In genomic region chr10:80170026-80170425, GRCh38 we compare ENCODE assay signal across 20 cellular contexts. TPM values are rescaled to one million over a fixed set of nuclear protein-coding genes. Genes with fewer than 3 reads are reported as not detected.
DNase-seq lines count a peak whose midpoint lies in the region; ATAC-seq and TF ChIP-seq lines count a peak whose summit lies in the region.
"Had no signal": no experiment of that assay in that cellular context is flagged by ENCODE, and none has a peak within 500 bp of the region (broad histone marks: within the 10 kb centered on the region; RNA-seq: fewer than 3 reads in every experiment).

No MANE protein-coding gene starts in this region.

- H3K9me3 ChIP-seq in CD4-positive, alpha-beta T cell (ENCODE audit: control insufficient read depth, low read length): no peaks in the 10 kb centered on the region
- H3K9me3 ChIP-seq: heart right ventricle, prostate gland had no signal

- H3K4me3 Mint-ChIP-seq in CD14-positive monocyte: no peak overlapping the region
- H3K4me3 Mint-ChIP-seq in CD4-positive, alpha-beta T cell: no peak overlapping the region
- no peak overlapping the region for H3K4me3 Mint-ChIP-seq in activated CD8-positive, alpha-beta T cell treated with anti-CD3 and anti-CD28 coated beads, Interleukin-2, amount 10 ng/mL, durations not matched to agents 7 days and 5 days
- no peak overlapping the region for H3K4me3 Mint-ChIP-seq in naive B cell
- H3K4me3 Mint-ChIP-seq in stimulated activated naive B cell treated with anti-CD40 and anti-IgM and Interleukin-4, amounts not matched to agents 10 μg/mL and 1 μg/mL and 100 μg/mL, for 72 hours: no peak overlapping the region

- no peaks in the 10 kb centered on the region for H3K27me3 ChIP-seq in CD4-positive, alpha-beta T cell (ENCODE audit: control insufficient read depth, insufficient read depth, low read length)
- H3K27me3 ChIP-seq: cardiac muscle cell, heart right ventricle had no signal

- H3K27me3 Mint-ChIP-seq in CD14-positive monocyte (ENCODE audit: low read depth in 3 of 3) (peaks cover 0 to 3% (median 2%) of the 10 kb centered on the region in 3 donors), naive B cell (no peaks in the 10 kb centered on the region)
- no peaks in the 10 kb centered on the region for H3K27me3 Mint-ChIP-seq in CD4-positive, alpha-beta T cell
- no peaks in the 10 kb centered on the region for H3K27me3 Mint-ChIP-seq in activated CD8-positive, alpha-beta T cell treated with anti-CD3 and anti-CD28 coated beads, Interleukin-2, amount 10 ng/mL, durations not matched to agents 7 days and 5 days (ENCODE audit: low read depth)
- H3K27me3 Mint-ChIP-seq in stimulated activated naive B cell treated with anti-CD40 and anti-IgM and Interleukin-4, amounts not matched to agents 10 μg/mL and 1 μg/mL and 100 μg/mL, for 72 hours: no peaks in the 10 kb centered on the region

- H3K27ac ChIP-seq in CD4-positive, alpha-beta T cell (ENCODE audit: low read depth, low read length): no peak overlapping the region
- H3K27ac ChIP-seq: cardiac muscle cell, GM23248 had no signal

- intact Hi-C loops in CD14-positive monocyte (cut with micrococcal nuclease): no loop called here
- intact Hi-C loops in CD4-positive, alpha-beta T cell (cut with DNase I, micrococcal nuclease): no loop called here

- H3K9me3 Mint-ChIP-seq in CD14-positive monocyte (peaks cover 0 to 3% (median 0%) of the 10 kb centered on the region in 7 donors), naive B cell (no peaks in the 10 kb centered on the region)
- no peaks in the 10 kb centered on the region for H3K9me3 Mint-ChIP-seq in CD4-positive, alpha-beta T cell
- H3K9me3 Mint-ChIP-seq in activated CD8-positive, alpha-beta T cell treated with anti-CD3 and anti-CD28 coated beads, Interleukin-2, amount 10 ng/mL, durations not matched to agents 7 days and 5 days (ENCODE audit: insufficient read depth): no peaks in the 10 kb centered on the region
- H3K9me3 Mint-ChIP-seq in stimulated activated naive B cell treated with anti-CD40 and anti-IgM and Interleukin-4, amounts not matched to agents 10 μg/mL and 1 μg/mL and 100 μg/mL, for 72 hours: no peaks in the 10 kb centered on the region

- peaks cover 62 to 81% of the 10 kb centered on the region in 2 donors for H3K36me3 Mint-ChIP-seq in CD14-positive monocyte
- H3K36me3 Mint-ChIP-seq in CD4-positive, alpha-beta T cell (ENCODE audit: low read depth): peaks cover 67% of the 10 kb centered on the region
- peaks cover 15% of the 10 kb centered on the region for H3K36me3 Mint-ChIP-seq in activated CD8-positive, alpha-beta T cell treated with anti-CD3 and anti-CD28 coated beads, Interleukin-2, amount 10 ng/mL, durations not matched to agents 7 days and 5 days (ENCODE audit: low read depth)
- peaks cover 0 to 19% of the 10 kb centered on the region in 2 donors for H3K36me3 Mint-ChIP-seq in naive B cell
- H3K36me3 Mint-ChIP-seq in stimulated activated naive B cell treated with anti-CD40 and anti-IgM and Interleukin-4, amounts not matched to agents 10 μg/mL and 1 μg/mL and 100 μg/mL, for 72 hours: peaks cover 43 to 45% of the 10 kb centered on the region in 2 donors

- H3K4me1 Mint-ChIP-seq in CD14-positive monocyte (peaks cover 45% of the 10 kb centered on the region), naive B cell (peaks cover 0 to 15% (median 15%) of the 10 kb centered on the region in 3 donors)
- peaks cover 10% of the 10 kb centered on the region for H3K4me1 Mint-ChIP-seq in CD4-positive, alpha-beta T cell (ENCODE audit: low read depth)
- H3K4me1 Mint-ChIP-seq in activated CD8-positive, alpha-beta T cell treated with anti-CD3 and anti-CD28 coated beads, Interleukin-2, amount 10 ng/mL, durations not matched to agents 7 days and 5 days (ENCODE audit: low read depth): peaks cover 4% of the 10 kb centered on the region
- peaks cover 21 to 26% of the 10 kb centered on the region in 2 donors for H3K4me1 Mint-ChIP-seq in stimulated activated naive B cell treated with anti-CD40 and anti-IgM and Interleukin-4, amounts not matched to agents 10 μg/mL and 1 μg/mL and 100 μg/mL, for 72 hours

- H3K27ac Mint-ChIP-seq in CD14-positive monocyte (peak overlapping the region in 5 of 7 donors; percentile 23 to 90 (median 58)), naive B cell (peak overlapping the region in 4 of 6 donors; percentile 11 to 76 (median 40))
- H3K27ac Mint-ChIP-seq in CD4-positive, alpha-beta T cell: peak overlapping the region; percentile 72
- peak overlapping the region; percentile 62 for H3K27ac Mint-ChIP-seq in activated CD8-positive, alpha-beta T cell treated with anti-CD3 and anti-CD28 coated beads, Interleukin-2, amount 10 ng/mL, durations not matched to agents 7 days and 5 days
- H3K27ac Mint-ChIP-seq in stimulated activated naive B cell treated with anti-CD40 and anti-IgM and Interleukin-4, amounts not matched to agents 10 μg/mL and 1 μg/mL and 100 μg/mL, for 72 hours: no peak overlapping the region

- POLR2A ChIA-PET in CD4-positive, alpha-beta T cell (lab: Charles Lee): no interaction called here
- POLR2A ChIA-PET in activated CD8-positive, alpha-beta T cell treated with anti-CD3 and anti-CD28 coated beads, Interleukin-2, amount 10 ng/mL, durations not matched to agents 7 days and 5 days (lab: Charles Lee): no interaction called here

- CTCF ChIA-PET in CD4-positive, alpha-beta T cell (lab: Charles Lee): no interaction called here
- CTCF ChIA-PET in activated CD8-positive, alpha-beta T cell treated with anti-CD3 and anti-CD28 coated beads, Interleukin-2, amount 10 ng/mL, durations not matched to agents 7 days and 5 days (lab: Charles Lee): no interaction called here

- DNase-seq in CD14-positive monocyte (ENCODE audit: low spot score) (peak; percentile 10), naive B cell (no peak), NOMO-1 treated with dmso at 0.1 percent for 144 hours (lab: John Stamatoyannopoulos, UW; ENCODE audit: unreplicated experiment) (no peak), GM13976 (ENCODE audit: low spot score) (no peak)
- DNase-seq in CD4-positive, alpha-beta T cell: no peak
- DNase-seq in activated CD8-positive, alpha-beta T cell treated with anti-CD3 and anti-CD28 coated beads, Interleukin-2, amount 10 ng/mL, durations not matched to agents 7 days and 5 days: no peak
- DNase-seq in stimulated activated naive B cell treated with anti-CD40 and anti-IgM and Interleukin-4, amounts not matched to agents 10 μg/mL and 1 μg/mL and 100 μg/mL, for 72 hours: no peak
- DNase-seq: activated gamma-delta T cell treated with Interleukin-2 at 50 U/mL for 16 hours; EL; GM23248; heart right ventricle; left ventricle myocardium superior; midbrain; MV-4-11; NCI-H1694; NCI-H69; stimulated activated CD8-positive, alpha-beta memory T cell treated with anti-CD3 and anti-CD28 coated beads, Interleukin-4, amount 100 ng/mL, for 48 hours had no signal

- in situ Hi-C loops in GM13976 (cut with MboI; ENCODE audit: low sequenced_read_pairs, unreplicated experiment): no loop called here

- no peak for ATAC-seq in CD4-positive, alpha-beta T cell (ENCODE audit: poor library complexity)
- ATAC-seq in activated CD8-positive, alpha-beta T cell treated with anti-CD3 and anti-CD28 coated beads, Interleukin-2, amount 10 ng/mL, durations not matched to agents 7 days and 5 days: no peak
- no peak for ATAC-seq in naive B cell (ENCODE audit: low read depth in 2 of 2)
- no peak for ATAC-seq in stimulated activated naive B cell treated with anti-CD40 and anti-IgM and Interleukin-4, amounts not matched to agents 10 μg/mL and 1 μg/mL and 100 μg/mL, for 72 hours (replicated peaks)
- ATAC-seq: heart right ventricle, left ventricle myocardium superior, Right ventricle myocardium inferior had no signal

- TF ChIP-seq CTCF in CD14-positive monocyte (IDR thresholded peaks at IDR 0.05) (no peak), GM13976 (IDR thresholded peaks at IDR 0.05; ENCODE audit: borderline replicate concordance, control extremely low read depth, extremely low read depth, insufficient read depth, missing control alignments) (no peak)
- TF ChIP-seq CTCF in CD4-positive, alpha-beta T cell (IDR thresholded peaks at IDR 0.05): no peak

RNA-seq across cellular contexts. Expression of gene ANXA11, which starts 35.3 kb away (rescaled TPM):
- 100 to 1,000 TPM; 134 to 174 TPM for polyA plus RNA-seq in CD14-positive monocyte
- 100 to 1,000 TPM; 153 to 159 TPM for total RNA-seq in CD4-positive, alpha-beta T cell
- 100 to 1,000 TPM; 249 to 277 TPM for total RNA-seq in activated CD8-positive, alpha-beta T cell treated with anti-CD3 and anti-CD28 coated beads, Interleukin-2, amount 10 ng/mL, durations not matched to agents 7 days and 5 days
- 100 to 1,000 TPM; 146 to 167 (median 157) TPM for polyA plus RNA-seq in naive B cell (ENCODE audit: low read depth in 6 of 6)

RNA-seq across cellular contexts. Expression of gene PLAC9, which starts 37.5 kb away (rescaled TPM):
- polyA plus RNA-seq in CD14-positive monocyte: not detected
- total RNA-seq in CD4-positive, alpha-beta T cell: not detected
- total RNA-seq in activated CD8-positive, alpha-beta T cell treated with anti-CD3 and anti-CD28 coated beads, Interleukin-2, amount 10 ng/mL, durations not matched to agents 7 days and 5 days: not detected
- not detected for polyA plus RNA-seq in naive B cell (ENCODE audit: low read depth in 6 of 6)
- total RNA-seq: cardiac muscle cell had no signal
